In genomic region chr15:40754883-40755815, GRCh38 we compare ENCODE assay signal across 8 cellular contexts. TPM values are rescaled to one million over a fixed set of nuclear protein-coding genes. Genes with fewer than 3 reads are reported as not detected.
DNase-seq lines count a peak whose midpoint lies in the region; ATAC-seq and TF ChIP-seq lines count a peak whose summit lies in the region.

RMDN3 (minus strand) TSS chr15:40755254; CDS start chr15:40754783, 471 bp downstream.

- peaks cover 32% of the 10 kb centered on the region for H3K4me1 Mint-ChIP-seq in activated naive CD8-positive, alpha-beta T cell treated with anti-CD3 and anti-CD28 coated beads, Interleukin-2, amount 50 U/mL, for 24 hours

- peak within 1 kb of the TSS; percentile 88 for H3K4me3 Mint-ChIP-seq in activated naive CD8-positive, alpha-beta T cell treated with anti-CD3 and anti-CD28 coated beads, Interleukin-2, amount 50 U/mL, for 24 hours

- H3K9me3 Mint-ChIP-seq in activated naive CD8-positive, alpha-beta T cell treated with anti-CD3 and anti-CD28 coated beads, Interleukin-2, amount 50 U/mL, for 24 hours = no peaks in the 10 kb centered on the region

- peaks cover 0 to 16% (median 7%) of the 10 kb centered on the region in 4 donors for H3K36me3 ChIP-seq in transverse colon

- TF ChIP-seq POLR2A in transverse colon (IDR thresholded peaks at IDR 0.05) = peak; percentile 68

- DNase-seq in GM12865 (ENCODE audit: low read depth) (peak; percentile 96), NCI-H1436 treated with DMSO at 0.1 percent for 48 hours (lab: John Stamatoyannopoulos, UW) (peak; percentile 64), T follicular helper cell (ENCODE audit: low read depth) (peak; percentile 88), Right ventricle myocardium superior (peak; percentile 96), pons (ENCODE audit: low spot score) (peak; percentile 91), transverse colon (peak; percentile 95)
- peak; percentile 96 for DNase-seq in activated naive CD8-positive, alpha-beta T cell treated with anti-CD3 and anti-CD28 coated beads, Interleukin-2, amount 50 U/mL, for 24 hours

- H3K36me3 Mint-ChIP-seq in activated naive CD8-positive, alpha-beta T cell treated with anti-CD3 and anti-CD28 coated beads, Interleukin-2, amount 50 U/mL, for 24 hours (ENCODE audit: low read depth) = peaks cover 12% of the 10 kb centered on the region

- H3K9me3 ChIP-seq in transverse colon = no peaks in the 10 kb centered on the region

- peak within 1 kb of the TSS; percentile 84 to 90 (median 86) for H3K27ac ChIP-seq in transverse colon

- peaks cover 0 to 24% (median 11%) of the 10 kb centered on the region in 4 donors for H3K4me1 ChIP-seq in transverse colon

- intact Hi-C loops in Right ventricle myocardium superior (cut with DNase I) (loop anchor here (10.0 kb wide), 1 partner anchor 60 kb away; the partner anchor contains the start of gene RAD51), transverse colon (cut with DNase I; ENCODE audit: low total_unique reads) (loop anchor here (2.0 kb wide), 1 partner anchor 52 kb away; the partner anchor contains the start of genes DNAJC17 and ZFYVE19)

- TF ChIP-seq EP300 in transverse colon (IDR thresholded peaks at IDR 0.05; ENCODE audit: low read depth) = no peak

- peak within 1 kb of the TSS; percentile 98 for H3K27ac Mint-ChIP-seq in activated naive CD8-positive, alpha-beta T cell treated with anti-CD3 and anti-CD28 coated beads, Interleukin-2, amount 50 U/mL, for 24 hours

- WGBS in transverse colon (ENCODE audit: low coverage in 1 of 2), 2 donors = 1% methylated on average over 16 to 65 of the region's 66 CpGs

- H3K27me3 ChIP-seq in transverse colon = no peaks in the 10 kb centered on the region

- in situ Hi-C loops in transverse colon (cut with MboI; ENCODE audit: low pct_ligation_motif_present in 1 of 4, low pct_unique_long_range_greater_than_20kb in 1 of 4, low sequenced_read_pairs in 3 of 4) = loop anchor here in 1 of 4 donors (25.0 kb wide), 1 partner anchor 168 kb away; the partner anchor contains the start of gene KNL1

- H3K4me3 ChIP-seq in GM12865 (ENCODE audit: low read depth, low read length) = peak within 1 kb of the TSS; percentile 78
- peak within 1 kb of the TSS; percentile 68 to 85 (median 74) for H3K4me3 ChIP-seq in transverse colon

- TF ChIP-seq CTCF in GM12865 (IDR thresholded peaks at IDR 0.05; ENCODE audit: insufficient read depth, low read depth, low read length, missing control alignments) (no peak), transverse colon (IDR thresholded peaks at IDR 0.05) (peak in 2 of 5 experiments; percentile 12 to 17)

- no peaks in the 10 kb centered on the region for H3K27me3 Mint-ChIP-seq in activated naive CD8-positive, alpha-beta T cell treated with anti-CD3 and anti-CD28 coated beads, Interleukin-2, amount 50 U/mL, for 24 hours

- peak; percentile 86 for ATAC-seq in HG02759 (IDR thresholded peaks at IDR 0.05; ENCODE audit: unreplicated experiment)
- ATAC-seq in activated naive CD8-positive, alpha-beta T cell treated with anti-CD3 and anti-CD28 coated beads, Interleukin-2, amount 50 U/mL, for 24 hours = peak; percentile 88
- ATAC-seq in Right ventricle myocardium superior (ENCODE audit: poor library complexity) = peak; percentile 100

RNA-seq across cellular contexts. Expression of gene RMDN3, which starts in this region (rescaled TPM):
- total RNA-seq in Right ventricle myocardium superior = 17.3 TPM
- 100 to 1,000 TPM in 1 of 4 donors, 10 to 100 TPM in 3; 16.5 to 131 (median 32.7) TPM for total RNA-seq in transverse colon

Comparison
In these comparisons a context has a peak if more than half of its experiments do, and no peak if none do; other contexts are left out.
1. Peak in every context shown above with its lines: DNase-seq, ATAC-seq, H3K4me3 ChIP-seq and H3K27ac ChIP-seq.